ENCODE assay signal across 28 cellular contexts in the genomic region with DNA sequence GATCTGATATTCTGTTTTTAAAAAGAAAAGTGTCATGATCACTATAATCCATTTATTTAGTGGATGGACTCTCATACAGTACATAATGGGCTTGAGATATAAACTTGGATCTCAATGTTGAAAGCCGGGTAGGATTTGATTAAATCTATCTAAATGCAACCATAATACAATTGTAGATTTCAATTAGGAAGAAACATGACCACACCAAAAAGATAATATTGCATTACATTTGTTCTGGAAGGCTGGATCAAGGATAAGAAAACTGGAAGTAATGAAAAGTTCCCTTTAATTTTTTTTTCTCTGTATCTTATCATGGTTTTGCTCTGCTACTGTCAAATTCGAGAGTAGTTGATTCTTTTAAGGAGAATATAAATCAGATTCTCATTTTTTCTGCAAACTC.
"Had no signal": no experiment of that assay in that cellular context is flagged by ENCODE, and none has a peak within 500 bp of the region (broad histone marks: within the 10 kb centered on the region; RNA-seq: fewer than 3 reads in every experiment).

No MANE protein-coding gene starts in this region.

- H3K36me3 ChIP-seq: colonic mucosa, esophagus muscularis mucosa, esophagus squamous epithelium, gastrocnemius medialis, gastroesophageal sphincter, heart left ventricle, heart right ventricle had no signal

- H3K9me3 ChIP-seq: colonic mucosa, esophagus squamous epithelium, gastrocnemius medialis had no signal

- ATAC-seq: effector memory CD8-positive, alpha-beta T cell; esophagus mucosa; foreskin keratinocyte; gastrocnemius medialis; gastroesophageal sphincter; heart left ventricle; heart right ventricle had no signal

- H3K27ac ChIP-seq: colonic mucosa, coronary artery, dorsolateral prefrontal cortex, epithelial cell of prostate, esophagus muscularis mucosa, esophagus squamous epithelium, foreskin keratinocyte, gastrocnemius medialis, gastroesophageal sphincter, heart left ventricle, heart right ventricle had no signal

- H3K4me3 ChIP-seq: colonic mucosa, coronary artery, dorsolateral prefrontal cortex, esophagus muscularis mucosa, esophagus squamous epithelium, gastrocnemius medialis, gastroesophageal sphincter, heart left ventricle, heart right ventricle had no signal

- H3K27me3 ChIP-seq: colonic mucosa, dorsolateral prefrontal cortex, esophagus muscularis mucosa, esophagus squamous epithelium, foreskin keratinocyte, gastrocnemius medialis, gastroesophageal sphincter, heart left ventricle, heart right ventricle had no signal

- FAIRE-seq: colon, endometrium, endothelial cell of umbilical vein, frontal cortex had no signal

- H3K4me1 ChIP-seq: colonic mucosa, esophagus muscularis mucosa, esophagus squamous epithelium, foreskin keratinocyte, gastrocnemius medialis, gastroesophageal sphincter, heart left ventricle, heart right ventricle had no signal

- DNase-seq: colonic mucosa; cortex of kidney; dermis blood vessel endothelial cell; dorsolateral prefrontal cortex; effector CD4-positive, alpha-beta T cell; effector CD8-positive, alpha-beta T cell; effector memory CD4-positive, alpha-beta T cell; effector memory CD8-positive, alpha-beta T cell; endodermal cell; erythroblast; esophagus squamous epithelium; foreskin fibroblast; foreskin keratinocyte; foreskin melanocyte; gastrocnemius medialis; glutamatergic neuron; head of caudate nucleus; heart left ventricle; heart right ventricle had no signal
